ENCODE assay signal across 8 cellular contexts in genomic region chr16:25111403-25112166, GRCh38. TPM values are rescaled to one million over a fixed set of nuclear protein-coding genes. Genes with fewer than 3 reads are reported as not detected.
A peak's percentile ranks its signal among the peaks of the same experiment; 100 is the strongest.
DNase-seq lines count a peak whose midpoint lies in the region; ATAC-seq, FAIRE-seq and TF ChIP-seq lines count a peak whose summit lies in the region.

TSS of gene LCMT1 (plus strand) at chr16:25111742. CDS start at chr16:25111884, 142 bp downstream.

- DNase-seq in COLO829 (ENCODE audit: low spot score) (peak; percentile 98), HTR-8/SVneo (ENCODE audit: insufficient read length, low spot score) (peak; percentile 94), NOMO-1 treated with dmso at 0.1 percent for 144 hours (lab: John Stamatoyannopoulos, UW; ENCODE audit: unreplicated experiment) (peak; percentile 97), H1 (ENCODE audit: low read depth in 1 of 2, low spot score in 2 of 2) (peak; percentile 88 to 92), memory B cell (ENCODE audit: low spot score in 2 of 2) (peak; percentile 72 to 89)
- peak; percentile 72 to 73 (median 73) for DNase-seq in activated CD8-positive, alpha-beta memory T cell treated with anti-CD3 and anti-CD28 coated beads for 48 hours (ENCODE audit: low read depth in 2 of 3, low spot score in 2 of 3)
- peak; percentile 87 for DNase-seq in stimulated activated CD8-positive, alpha-beta memory T cell treated with anti-CD3 and anti-CD28 coated beads, Interleukin-12 subunit alpha, Interleukin-12 subunit beta, amount 100 ng/mL, for 24 hours (ENCODE audit: extremely low read depth)

- CTCF ChIA-PET in H1 (lab: Charles Lee; ENCODE audit: partially characterized antibody): interaction anchor here (0.8 to 1.4 kb wide), 4 partner anchors 11 to 277 kb away, joined by 3 to 4 read pairs (median 4); no protein-coding TSS in a partner anchor

- H4K20me1 ChIP-seq in H1 (replicated peaks in 1 of 2; ENCODE audit: control insufficient read depth in 1 of 2, insufficient read depth in 2 of 2, low read length in 2 of 2): peaks cover 9 to 19% of the 10 kb centered on the region in 2 experiments

- peak within 1 kb of the TSS; percentile 48; the same call in 1 of the 2 replicates for H3K18ac ChIP-seq in H1 (ENCODE audit: extremely low read depth, low read length)

- H2BK15ac ChIP-seq in H1 (ENCODE audit: low read length): no peak within 1 kb of the TSS

- POLR2A ChIA-PET in H1 (lab: Charles Lee; ENCODE audit: partially characterized antibody): interaction anchor here (0.6 to 1.6 kb wide), 9 partner anchors 9 to 117 kb away, joined by 3 to 6 read pairs (median 3); partner anchors contain the start of gene ARHGAP17

- peaks cover 0 to 9% (median 4%) of the 10 kb centered on the region in 4 experiments; a peak in 4 of 7 replicates for H3K4me1 ChIP-seq in H1 (replicated peaks in 1 of 4; ENCODE audit: control insufficient read depth in 3 of 4, insufficient read depth in 4 of 4, low read length in 3 of 4)

- H2BK5ac ChIP-seq in H1 (ENCODE audit: low read depth, low read length): peak within 1 kb of the TSS; percentile 89; the same call in 1 of the 2 replicates

- H3K36me3 Mint-ChIP-seq in memory B cell: peaks cover 14% of the 10 kb centered on the region

- H3K4me3 ChIP-seq in H1 (ENCODE audit: extremely low read depth in 1 of 4, insufficient read depth in 2 of 4, low read depth in 3 of 4, low read length in 4 of 4): peak within 1 kb of the TSS; percentile 68 to 88 (median 84)

- peak within 1 kb of the TSS; percentile 53 for H2AK5ac ChIP-seq in H1 (ENCODE audit: low read depth, low read length)

- no peak within 1 kb of the TSS for H3K4ac ChIP-seq in H1 (replicated peaks; ENCODE audit: insufficient read length, low read depth, low read length)

- peaks cover 14% of the 10 kb centered on the region; the same call in 1 of the 2 replicates for H3K23me2 ChIP-seq in H1 (ENCODE audit: low read depth, low read length)

- peaks cover 26 to 45% of the 10 kb centered on the region in 2 experiments for H3K79me2 ChIP-seq in H1 (ENCODE audit: control insufficient read depth in 1 of 2, insufficient read depth in 2 of 2, low read length in 2 of 2)

- peak within 1 kb of the TSS; percentile 84 to 93 for H3K4me2 ChIP-seq in H1 (ENCODE audit: insufficient read depth in 1 of 2, low read depth in 2 of 2, low read length in 2 of 2)

- peak within 1 kb of the TSS; percentile 1 for H3K14ac ChIP-seq in H1 (ENCODE audit: insufficient read length)

- WGBS in H1 (ENCODE audit: extremely low coverage in 1 of 2, insufficient coverage in 1 of 2, insufficient read length in 1 of 2, insufficient replicate concordance in 2 of 2, low coverage in 1 of 2, low lambda C conversion rate in 2 of 2, missing lambda C conversion rate in 1 of 2), 2 experiments: 1% methylated on average over 46 of the region's 55 CpGs; no CpG with 5 or more reads in 1 of the 2 experiments

- no peak for TF ChIP-seq RAD21 in H1 (IDR thresholded peaks at IDR 0.05 in 1 of 2, conservative IDR thresholded peaks at IDR 0.05 in 1 of 2; ENCODE audit: low read depth in 2 of 2, low read length in 2 of 2)

- H3K23ac ChIP-seq in H1 (ENCODE audit: insufficient read length): no peak within 1 kb of the TSS

- no peak within 1 kb of the TSS for H3K56ac ChIP-seq in H1 (replicated peaks; ENCODE audit: insufficient read length, low read depth, low read length)

- peak within 1 kb of the TSS; percentile 61 to 95 (median 74) for H3K9ac ChIP-seq in H1 (replicated peaks in 1 of 4; ENCODE audit: extremely low read depth in 1 of 4, low read depth in 3 of 4, low read length in 3 of 4)

- no peak for TF ChIP-seq CTCF in H1 (IDR thresholded peaks at IDR 0.05; ENCODE audit: control extremely low read depth in 1 of 3, insufficient read depth in 1 of 3, low read depth in 1 of 3, low read length in 3 of 3)

- H3K27ac Mint-ChIP-seq in memory B cell: peak within 1 kb of the TSS; percentile 64

- no peaks in the 10 kb centered on the region for H3K9me3 ChIP-seq in H1 (ENCODE audit: insufficient read depth in 2 of 2, low read depth in 1 of 2, low read length in 1 of 2)

- no peak for TF ChIP-seq EP300 in H1 (IDR thresholded peaks at IDR 0.05; ENCODE audit: borderline replicate concordance in 1 of 2, low read depth in 2 of 2, low read length in 2 of 2)

- peaks cover 0 to 8% (median 2%) of the 10 kb centered on the region in 4 experiments; a peak in 2 of 8 replicates for H3K36me3 ChIP-seq in H1 (ENCODE audit: control insufficient read depth in 2 of 4, insufficient read depth in 4 of 4, low read length in 3 of 4)

- H3K4me1 Mint-ChIP-seq in memory B cell: peaks cover 44% of the 10 kb centered on the region

- peak within 1 kb of the TSS; percentile 62 for H4K91ac ChIP-seq in H1 (replicated peaks; ENCODE audit: insufficient read length, low read length)

- peak within 1 kb of the TSS; percentile 18 for H4K5ac ChIP-seq in H1 (ENCODE audit: insufficient read length, low read depth, low read length)

- no peaks in the 10 kb centered on the region for H3K27me3 Mint-ChIP-seq in memory B cell

- peak; percentile 35 to 68; a peak in 2 of 3 replicates for TF ChIP-seq POLR2A in H1 (IDR thresholded peaks at IDR 0.05; ENCODE audit: control extremely low read depth in 1 of 2, low read depth in 2 of 2, low read length in 2 of 2)

- peaks cover 18% of the 10 kb centered on the region for H3K79me1 ChIP-seq in H1 (ENCODE audit: low read depth, low read length)

- ATAC-seq in GM21367 (IDR thresholded peaks at IDR 0.05; ENCODE audit: unreplicated experiment) (peak; percentile 84), memory B cell (ENCODE audit: low read depth) (peak; percentile 87)

- peak within 1 kb of the TSS; percentile 48; the same call in 1 of the 2 replicates for H3K27ac ChIP-seq in H1 (ENCODE audit: low read depth, low read length)

- H2BK12ac ChIP-seq in H1 (ENCODE audit: low read depth, low read length): no peak within 1 kb of the TSS

- H3K27me3 ChIP-seq in H1 (replicated peaks in 1 of 4; ENCODE audit: control insufficient read depth in 3 of 4, extremely low read depth in 1 of 4, insufficient read depth in 3 of 4, low read length in 3 of 4): no peaks in the 10 kb centered on the region

- H2BK120ac ChIP-seq in H1 (replicated peaks; ENCODE audit: low read depth, low read length): no peak within 1 kb of the TSS

- peak within 1 kb of the TSS; percentile 85 for H2AFZ ChIP-seq in H1 (ENCODE audit: low read length)

- peak; percentile 20 for FAIRE-seq in HTR-8/SVneo (lab: Jason Lieb, UNC)
- FAIRE-seq in H1 (lab: Jason Lieb, UNC): peak; percentile 39

- H3K4me3 Mint-ChIP-seq in memory B cell: peak within 1 kb of the TSS; percentile 94

- H2BK20ac ChIP-seq in H1 (ENCODE audit: low read length): no peak within 1 kb of the TSS

- H4K8ac ChIP-seq in H1 (ENCODE audit: extremely low read depth, insufficient read depth, low read length): peak within 1 kb of the TSS; percentile 98

- H3K9me3 Mint-ChIP-seq in memory B cell: no peaks in the 10 kb centered on the region

TF ChIP-seq in H1, 55 proteins besides CTCF, POLR2A, EP300 and RAD21 (continues in another document):
- TF ChIP-seq YY1 (IDR thresholded peaks at IDR 0.05; ENCODE audit: low read depth, low read length): no peak
- TF ChIP-seq NANOG (IDR thresholded peaks at IDR 0.05; ENCODE audit: insufficient read depth, low read depth, low read length, poor library complexity, severe bottlenecking): no peak
- TF ChIP-seq RNF2 (IDR thresholded peaks at IDR 0.05; ENCODE audit: borderline replicate concordance, low read depth, low read length, missing control alignments, poor library complexity, severe bottlenecking): no peak
- peak; percentile 33 to 86; a peak in 1 of 4 replicates for TF ChIP-seq SIN3A (conservative IDR thresholded peaks at IDR 0.05 in 1 of 2, IDR thresholded peaks at IDR 0.05 in 1 of 2; ENCODE audit: low read depth in 1 of 2, low read length in 2 of 2)
- TF ChIP-seq KDM5A (IDR thresholded peaks at IDR 0.05; ENCODE audit: low read length): peak; percentile 78
- TF ChIP-seq ATF2 (IDR thresholded peaks at IDR 0.05; ENCODE audit: low read length): no peak
- TF ChIP-seq SRF (IDR thresholded peaks at IDR 0.05; ENCODE audit: low read depth, low read length): 0 out of 2 replicates have a peak, but pooled peaks have one; percentile 48
- no peak for TF ChIP-seq NRF1 (IDR thresholded peaks at IDR 0.05; ENCODE audit: low read depth, low read length)
- no peak for TF ChIP-seq JUN (IDR thresholded peaks at IDR 0.05; ENCODE audit: low read depth, low read length)
- peak; percentile 72 for TF ChIP-seq CHD2 (IDR thresholded peaks at IDR 0.05; ENCODE audit: low read length)
- TF ChIP-seq TCF12 (IDR thresholded peaks at IDR 0.05; ENCODE audit: low read depth, low read length): no peak
- TF ChIP-seq SP2 (IDR thresholded peaks at IDR 0.05; ENCODE audit: low read length): peak; percentile 54; the same call in 1 of the 2 replicates
- peak; percentile 25; the same call in 1 of the 2 replicates for TF ChIP-seq ATF3 (IDR thresholded peaks at IDR 0.05; ENCODE audit: insufficient read depth, low read depth, low read length)
- no peak for TF ChIP-seq SIRT6 (IDR thresholded peaks at IDR 0.05; ENCODE audit: low read length)

RNA-seq across cellular contexts. Expression of gene LCMT1, which starts in this region (rescaled TPM):
- 80.8 and 81.1 TPM in 2 replicates for total RNA-seq in H1 (2021; fragmentation: NEBNext Ultra II Directional; extraction: Animal tissue kit (Norgen Biotek cat#: 25700))
- polyA plus RNA-seq in H1 (2011; rRNA removed): 45.0 and 61.0 TPM in 2 replicates
- 55.4 TPM for polyA plus RNA-seq in H1 (2011; cell fraction: cytosol; rRNA removed)
- polyA plus RNA-seq in H1 (2011; cell fraction: nucleus; rRNA removed): 41.0 TPM
- polyA plus RNA-seq in H1 (2012, experiment 1 of 2): 84.6 to 114 TPM (median 102 TPM) in 4 replicates
- polyA plus RNA-seq in H1 (2012, experiment 2 of 2): 60.3 TPM
- 55.3 TPM for polyA plus RNA-seq in H1 (2013, experiment 1 of 2)
- polyA plus RNA-seq in H1 (2013, experiment 2 of 2): 56.1 TPM
- polyA minus RNA-seq in H1 (2011; rRNA and poly(A)+ RNA removed): 62.4 and 70.1 TPM in 2 replicates
- polyA minus RNA-seq in H1 (2011; cell fraction: cytosol; rRNA and poly(A)+ RNA removed): 51.8 TPM
- polyA minus RNA-seq in H1 (2011; cell fraction: nucleus; rRNA and poly(A)+ RNA removed): 53.0 TPM

Comparison
In these comparisons a context has a peak if more than half of its experiments do, and no peak if none do; other contexts are left out.
1. Peak in every context shown above with its lines: DNase-seq, ATAC-seq, H3K4me3 ChIP-seq and H3K27ac ChIP-seq.